In genomic region chr10:43436291-43437140, GRCh38 we compare ENCODE assay signal across 8 cellular contexts. TPM values are rescaled to one million over a fixed set of nuclear protein-coding genes. Genes with fewer than 3 reads are reported as not detected.
DNase-seq lines count a peak whose midpoint lies in the region; ATAC-seq and TF ChIP-seq lines count a peak whose summit lies in the region.

Gene ZNF487 (plus strand): TSS chr10:43437111. CDS start chr10:43475814, 38,703 bp downstream.

- H3K27me3 Mint-ChIP-seq in Calu3 (ENCODE audit: unreplicated experiment): no peaks in the 10 kb centered on the region
- no peaks in the 10 kb centered on the region for H3K27me3 Mint-ChIP-seq in activated T-cell treated with anti-CD3 and anti-CD28 coated beads, Interleukin-2, amount 50 U/mL, for 24 hours

- H3K36me3 ChIP-seq in OCI-LY7 (ENCODE audit: insufficient read depth, low read length) (no peaks in the 10 kb centered on the region), mucosa of stomach (ENCODE audit: control insufficient read depth, insufficient read depth, low read length) (no peaks in the 10 kb centered on the region)

- H3K27me3 ChIP-seq in HL-60 (ENCODE audit: insufficient read depth, poor library complexity, severe bottlenecking): no peaks in the 10 kb centered on the region
- no peaks in the 10 kb centered on the region for H3K27me3 ChIP-seq in mucosa of stomach (ENCODE audit: control insufficient read depth, insufficient read depth, low read length)

- peak within 1 kb of the TSS; percentile 58 for H3K4me3 ChIP-seq in HL-60 (replicated peaks; ENCODE audit: insufficient read depth, low read length)
- peak within 1 kb of the TSS; percentile 81 for H3K4me3 ChIP-seq in OCI-LY7 (ENCODE audit: low read depth, low read length, poor library complexity, severe bottlenecking)
- peak within 1 kb of the TSS; percentile 95 for H3K4me3 ChIP-seq in mucosa of stomach (ENCODE audit: low read length)

- intact Hi-C loops in Calu3 (cut with micrococcal nuclease; ENCODE audit: unreplicated experiment) (no loop called here), OCI-LY7 (cut with micrococcal nuclease; ENCODE audit: unreplicated experiment) (loop anchor here (1.0 to 2.0 kb wide), 3 partner anchors 16 to 28 kb away; partner anchors contain the start of gene HNRNPF)

- POLR2A ChIA-PET in OCI-LY7 (lab: Charles Lee): interaction anchor here (0.7 to 2.1 kb wide), 8 partner anchors 10 to 214 kb away, joined by 4 to 9 read pairs (median 7); no protein-coding TSS in a partner anchor

- DNase-seq in Calu3 (peak; percentile 94), HL-60 (ENCODE audit: low read depth in 1 of 2, low spot score in 1 of 2) (peak; percentile 88 to 91), OCI-LY7 (ENCODE audit: low spot score) (peak; percentile 89), erythroblast (lab: John Stamatoyannopoulos, UW) (peak; percentile 94 to 95)
- peak; percentile 94 for DNase-seq in activated T-cell treated with anti-CD3 and anti-CD28 coated beads, Interleukin-2, amount 50 U/mL, for 24 hours
- DNase-seq in stimulated activated CD8-positive, alpha-beta memory T cell treated with anti-CD3 and anti-CD28 coated beads, Interleukin-4, amount 100 ng/mL, for 48 hours: peak; percentile 92

- ATAC-seq in GM19467 (IDR thresholded peaks at IDR 0.05; ENCODE audit: unreplicated experiment): peak; percentile 98

- H3K9ac ChIP-seq in mucosa of stomach (ENCODE audit: low read length): peak within 1 kb of the TSS; percentile 90

- H3K4me1 ChIP-seq in OCI-LY7 (ENCODE audit: insufficient read depth, low read length, poor library complexity, severe bottlenecking) (peaks cover 33% of the 10 kb centered on the region), mucosa of stomach (ENCODE audit: control insufficient read depth, insufficient read depth, low read length) (no peaks in the 10 kb centered on the region)

- TF ChIP-seq CTCF in Calu3 (IDR thresholded peaks at IDR 0.05; ENCODE audit: unreplicated experiment) (no peak), HL-60 (IDR thresholded peaks at IDR 0.05; ENCODE audit: insufficient read depth, low read length) (no peak), OCI-LY7 (conservative IDR thresholded peaks at IDR 0.05; ENCODE audit: low read length) (0 out of 2 replicates have a peak, but pooled peaks have one; percentile 28)

- peak within 1 kb of the TSS; percentile 99 for H3K4me3 Mint-ChIP-seq in Calu3 (ENCODE audit: low read depth, unreplicated experiment)
- peak within 1 kb of the TSS; percentile 93 for H3K4me3 Mint-ChIP-seq in activated T-cell treated with anti-CD3 and anti-CD28 coated beads, Interleukin-2, amount 50 U/mL, for 24 hours

- H3K79me2 ChIP-seq in OCI-LY7 (ENCODE audit: insufficient read depth, low read depth, low read length): peaks cover 11% of the 10 kb centered on the region; the same call in 1 of the 2 replicates

- peak; percentile 87 for TF ChIP-seq POLR2A in erythroblast (IDR thresholded peaks at IDR 0.05; ENCODE audit: low read length)

- H3K4me2 ChIP-seq in OCI-LY7 (ENCODE audit: low read length): peak within 1 kb of the TSS; percentile 100

- no peaks in the 10 kb centered on the region for H3K9me3 ChIP-seq in OCI-LY7 (ENCODE audit: low read length)
- no peaks in the 10 kb centered on the region for H3K9me3 ChIP-seq in mucosa of stomach (ENCODE audit: control insufficient read depth, low read length)

- H3K4me1 Mint-ChIP-seq in Calu3 (ENCODE audit: low read depth, unreplicated experiment): peaks cover 8% of the 10 kb centered on the region
- peaks cover 24% of the 10 kb centered on the region for H3K4me1 Mint-ChIP-seq in activated T-cell treated with anti-CD3 and anti-CD28 coated beads, Interleukin-2, amount 50 U/mL, for 24 hours (ENCODE audit: low read depth)

- H3K9me3 Mint-ChIP-seq in Calu3 (ENCODE audit: low read depth, unreplicated experiment): no peaks in the 10 kb centered on the region
- no peaks in the 10 kb centered on the region for H3K9me3 Mint-ChIP-seq in activated T-cell treated with anti-CD3 and anti-CD28 coated beads, Interleukin-2, amount 50 U/mL, for 24 hours

- H4K20me1 ChIP-seq in OCI-LY7 (ENCODE audit: insufficient read depth, low read length): no peaks in the 10 kb centered on the region

- H3K36me3 Mint-ChIP-seq in Calu3 (ENCODE audit: insufficient read depth, unreplicated experiment): peaks cover 29% of the 10 kb centered on the region
- H3K36me3 Mint-ChIP-seq in activated T-cell treated with anti-CD3 and anti-CD28 coated beads, Interleukin-2, amount 50 U/mL, for 24 hours (ENCODE audit: low read depth): peaks cover 11% of the 10 kb centered on the region

- peak within 1 kb of the TSS; percentile 81 for H2AFZ ChIP-seq in OCI-LY7 (ENCODE audit: low read length)

- H3K27ac Mint-ChIP-seq in Calu3 (ENCODE audit: unreplicated experiment): peak within 1 kb of the TSS; percentile 99
- H3K27ac Mint-ChIP-seq in activated T-cell treated with anti-CD3 and anti-CD28 coated beads, Interleukin-2, amount 50 U/mL, for 24 hours: peak within 1 kb of the TSS; percentile 95

- H3K9me2 ChIP-seq in OCI-LY7 (ENCODE audit: insufficient read depth, low read length): no peaks in the 10 kb centered on the region

- TSS peak; percentile 96 for BruUV-seq in Calu3 (replicated peaks; lab: Mats Ljungman, UMichigan)
- BruUV-seq in OCI-LY7 (replicated peaks; lab: Mats Ljungman, UMichigan): TSS peak; percentile 93

- CTCF ChIA-PET in Calu3 (lab: Charles Lee): interaction anchor here (0.6 kb wide), 1 partner anchor 61 kb away, joined by 3 read pairs; no protein-coding TSS in a partner anchor
- CTCF ChIA-PET in OCI-LY7 (lab: Charles Lee; ENCODE audit: unreplicated experiment): interaction anchor here (0.9 kb wide), 1 partner anchor 232 kb away, joined by 3 read pairs; no protein-coding TSS in a partner anchor

- peak within 1 kb of the TSS; percentile 96 for H3K27ac ChIP-seq in HL-60 (replicated peaks)
- H3K27ac ChIP-seq in OCI-LY7 (ENCODE audit: low read depth, low read length, poor library complexity, severe bottlenecking): peak within 1 kb of the TSS; percentile 33

RNA-seq across cellular contexts. Expression of gene ZNF487, which starts in this region (rescaled TPM):
- total RNA-seq in Calu3 (2022) (2.5 and 3.4 TPM in 2 replicates), OCI-LY7 (2022) (3.5 and 5.0 TPM in 2 replicates)
- 6.5 and 8.1 TPM in 2 replicates for total RNA-seq in OCI-LY7 (2014; rRNA removed; shearing (Covaris generic))

Comparison
In these comparisons a context has a peak if more than half of its experiments do, and no peak if none do; other contexts are left out.
1. Peak in every context shown above with its lines: DNase-seq, ATAC-seq, H3K4me3 ChIP-seq and H3K27ac ChIP-seq.